8 cellular contexts compared by ENCODE assay signal in the genomic region with DNA sequence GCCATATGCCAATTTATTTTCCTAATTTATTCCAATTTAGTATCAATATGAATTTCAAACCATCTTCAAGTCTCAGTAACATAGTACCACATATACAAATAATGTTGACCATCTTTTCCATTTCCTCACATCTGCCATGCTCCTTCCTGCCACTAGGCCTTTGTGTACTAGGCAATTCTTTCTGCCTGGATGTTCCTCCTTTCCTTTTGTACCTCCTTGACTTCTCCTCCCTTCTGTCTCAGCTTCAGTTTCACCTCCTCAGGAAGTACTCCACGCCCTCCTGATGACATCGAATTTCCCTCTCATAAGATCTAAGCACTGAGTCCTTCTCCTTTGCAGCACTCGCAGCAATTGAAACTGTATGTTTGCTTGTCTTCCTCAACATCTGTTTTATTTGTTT. TPM values are rescaled to one million over a fixed set of nuclear protein-coding genes. Genes with fewer than 3 reads are reported as not detected.
A peak's percentile ranks its signal among the peaks of the same experiment; 100 is the strongest.
DNase-seq lines count a peak whose midpoint lies in the region; ATAC-seq, FAIRE-seq and TF ChIP-seq lines count a peak whose summit lies in the region.

No MANE protein-coding gene starts in this region.

- H3K4me3 Mint-ChIP-seq in glutamatergic neuron (ENCODE audit: unreplicated experiment) = no peak overlapping the region

- peak; percentile 4 for DNase-seq in H4 (ENCODE audit: low spot score)
- peak; percentile 67 for DNase-seq in RPMI8226
- DNase-seq in glutamatergic neuron = no peak
- no peak for DNase-seq in stomach
- no peak for DNase-seq in frontal cortex (ENCODE audit: low spot score in 2 of 2)
- DNase-seq in dedifferentiated amniotic fluid mesenchymal stem cell (ENCODE audit: extremely low spot score) = no peak
- no peak for DNase-seq in G401 (ENCODE audit: low spot score)

- intact Hi-C loops in stomach (cut with DNase I; ENCODE audit: low total_unique reads) = no loop called here

- H3K27me3 ChIP-seq in stomach = no peaks in the 10 kb centered on the region

- no peak for TF ChIP-seq POLR2A in stomach (IDR thresholded peaks at IDR 0.05)

- no peak for ATAC-seq in HG03460 (IDR thresholded peaks at IDR 0.05; ENCODE audit: unreplicated experiment)

- H3K27ac Mint-ChIP-seq in glutamatergic neuron (ENCODE audit: unreplicated experiment) = peak overlapping the region; percentile 19

- H3K4me1 ChIP-seq in stomach = peaks cover 4 to 63% (median 31%) of the 10 kb centered on the region in 4 donors

- peaks cover 35% of the 10 kb centered on the region for H3K4me1 Mint-ChIP-seq in glutamatergic neuron (ENCODE audit: low read depth, unreplicated experiment)

- no peaks in the 10 kb centered on the region for H3K36me3 Mint-ChIP-seq in glutamatergic neuron (ENCODE audit: unreplicated experiment)

- TF ChIP-seq EP300 in stomach (IDR thresholded peaks at IDR 0.05) = no peak

- FAIRE-seq in frontal cortex (lab: Jason Lieb, UNC) = no peak

- H3K4me3 ChIP-seq in stomach = no peak overlapping the region

- H3K36me3 ChIP-seq in stomach = no peaks in the 10 kb centered on the region

- peaks cover 2% of the 10 kb centered on the region for H3K27me3 Mint-ChIP-seq in glutamatergic neuron (ENCODE audit: unreplicated experiment)

- 76 to 87% (median 80%) methylated on average over 3 of the region's 3 CpGs for WGBS in stomach, 5 donors

- TF ChIP-seq CTCF in glutamatergic neuron (IDR thresholded peaks at IDR 0.05; ENCODE audit: partially characterized antibody, unreplicated experiment) (peak; percentile 48), stomach (IDR thresholded peaks at IDR 0.05) (peak in 2 of 7 experiments; percentile 7 to 19)

- H3K9me3 ChIP-seq in stomach = no peaks in the 10 kb centered on the region

- in situ Hi-C loops in G401 (cut with HindIII; ENCODE audit: low sequenced_read_pairs) = no loop called here

- peak overlapping the region in 4 of 5 donors; percentile 26 to 75 (median 66) for H3K27ac ChIP-seq in stomach

- peaks cover 4% of the 10 kb centered on the region for H3K9me3 Mint-ChIP-seq in glutamatergic neuron (ENCODE audit: unreplicated experiment)

RNA-seq across cellular contexts. Expression of a gene that starts 53.9 kb away (rescaled TPM):
- total RNA-seq in H4 (2014; rRNA removed; shearing (Covaris generic)) = 7.5 and 8.3 TPM in 2 replicates
- total RNA-seq in glutamatergic neuron (ENCODE audit: unreplicated experiment) (24.1 TPM), stomach (10 to 100 TPM; 13.6 to 48.1 (median 22.8) TPM), frontal cortex (1,165 TPM)
- 10 to 100 TPM in 1 of 3 donors, 1 to 10 TPM in 2; 3.0 to 12.7 (median 4.9) TPM for polyA plus RNA-seq in stomach
- total RNA-seq in G401 (2014; rRNA removed; shearing (Covaris generic)) = 0.43 TPM in 1 of 2 replicates, not detected in the other

Comparison
In these comparisons a context has a peak if more than half of its experiments do, and no peak if none do; other contexts are left out.
1. DNase-seq: peak in H4 (single experiment) and RPMI8226 (single experiment); none in glutamatergic neuron (single experiment), stomach (single experiment), frontal cortex (0 of 2), dedifferentiated amniotic fluid mesenchymal stem cell (single experiment) and G401 (single experiment).
2. RNA of a gene that starts 53.9 kb away (total RNA-seq): 1,165 TPM in frontal cortex (single experiment); 24.1 TPM in glutamatergic neuron (single experiment), 13.6 to 48.1 TPM in stomach, 7.5 to 8.3 TPM in H4 and 0.43 TPM in G401; every median in the first group is over 10 times any median in the second.